Comparison of ENCODE assay signal across 1 cellular context in the genomic region with DNA sequence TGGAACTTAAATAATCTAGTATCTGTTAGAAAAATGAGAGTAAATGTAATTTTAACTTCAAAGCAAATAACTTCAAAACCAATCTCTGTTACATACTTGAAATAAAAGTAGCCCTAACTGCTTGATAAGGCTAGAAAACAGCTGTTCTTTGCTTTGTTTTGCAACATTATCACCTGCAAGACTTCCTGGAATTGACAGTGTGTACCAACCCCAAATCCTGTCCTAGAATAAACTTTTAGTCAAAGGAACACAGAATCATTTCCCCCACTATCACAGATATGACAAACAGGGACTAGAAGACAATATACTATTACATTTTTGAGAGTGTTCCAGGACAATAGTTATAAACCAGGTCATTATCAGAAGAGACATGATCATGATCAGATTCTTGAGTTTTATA.
TF ChIP-seq lines count a peak whose summit lies in the region.

No MANE protein-coding gene starts in this region.

TF ChIP-seq in endothelial cell of umbilical vein, 7 proteins besides CTCF, POLR2A, EP300 and RAD21 (continued from another document):
- TF ChIP-seq, protein P1, sequence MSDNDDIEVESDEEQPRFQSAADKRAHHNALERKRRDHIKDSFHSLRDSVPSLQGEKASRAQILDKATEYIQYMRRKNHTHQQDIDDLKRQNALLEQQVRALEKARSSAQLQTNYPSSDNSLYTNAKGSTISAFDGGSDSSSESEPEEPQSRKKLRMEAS (IDR thresholded peaks at IDR 0.05; ENCODE audit: insufficient read depth, insufficient read length) = no peak
